12 cellular contexts compared by ENCODE assay signal in genomic region chr12:14261096-14261495, GRCh38.
DNase-seq lines count a peak whose midpoint lies in the region; ATAC-seq and TF ChIP-seq lines count a peak whose summit lies in the region.
"Had no signal": no experiment of that assay in that cellular context is flagged by ENCODE, and none has a peak within 500 bp of the region (broad histone marks: within the 10 kb centered on the region; RNA-seq: fewer than 3 reads in every experiment).

No MANE protein-coding gene starts in this region.

- 67 to 95% methylated on average over 1 to 6 of the region's 6 CpGs for WGBS in endodermal cell (ENCODE audit: insufficient coverage in 1 of 2, insufficient read length in 1 of 2), 2 experiments
- WGBS in testis, 2 donors: 32 to 59% methylated on average over 4 to 6 of the region's 6 CpGs

- intact Hi-C loops in testis (cut with DNase I; ENCODE audit: low total_unique reads): loop anchor here (5.0 kb wide), 1 partner anchor 111 kb away; no protein-coding TSS in a partner anchor

- H3K4me3 Mint-ChIP-seq in endodermal cell: peak overlapping the region; percentile 31
- no peak overlapping the region for H3K4me3 Mint-ChIP-seq in activated CD4-positive, alpha-beta T cell treated with anti-CD3 and anti-CD28 coated beads, Interleukin-2, amount 10 ng/mL, durations not matched to agents 7 days and 5 days
- H3K4me3 Mint-ChIP-seq in activated CD8-positive, alpha-beta memory T cell treated with anti-CD3 and anti-CD28 coated beads, Interleukin-2, amount 10 ng/mL, durations not matched to agents 7 days and 5 days: no peak overlapping the region
- H3K4me3 Mint-ChIP-seq: activated CD4-positive, alpha-beta memory T cell treated with anti-CD3 and anti-CD28 coated beads for 36 hours had no signal

- H3K27me3 Mint-ChIP-seq in endodermal cell (ENCODE audit: insufficient read depth): no peaks in the 10 kb centered on the region
- H3K27me3 Mint-ChIP-seq in activated CD4-positive, alpha-beta T cell treated with anti-CD3 and anti-CD28 coated beads, Interleukin-2, amount 10 ng/mL, durations not matched to agents 7 days and 5 days: no peaks in the 10 kb centered on the region
- no peaks in the 10 kb centered on the region for H3K27me3 Mint-ChIP-seq in activated CD8-positive, alpha-beta memory T cell treated with anti-CD3 and anti-CD28 coated beads, Interleukin-2, amount 10 ng/mL, durations not matched to agents 7 days and 5 days
- H3K27me3 Mint-ChIP-seq: activated CD4-positive, alpha-beta memory T cell treated with anti-CD3 and anti-CD28 coated beads for 36 hours had no signal

- H3K27ac ChIP-seq in RWPE1 (peak overlapping the region; percentile 86), endodermal cell (ENCODE audit: low read depth, low read length) (peak overlapping the region; percentile 99), muscle layer of duodenum (ENCODE audit: low read length) (peak overlapping the region; percentile 88), testis (peak overlapping the region; percentile 89 to 96)

- DNase-seq in RWPE1 (ENCODE audit: low spot score) (no peak), endodermal cell (peak; percentile 64), testis (no peak), cerebellum (ENCODE audit: low spot score) (no peak), MG63 (no peak)
- DNase-seq in activated CD4-positive, alpha-beta T cell treated with anti-CD3 and anti-CD28 coated beads, Interleukin-2, amount 10 ng/mL, durations not matched to agents 7 days and 5 days: no peak
- no peak for DNase-seq in activated CD8-positive, alpha-beta memory T cell treated with anti-CD3 and anti-CD28 coated beads, Interleukin-2, amount 10 ng/mL, durations not matched to agents 7 days and 5 days
- DNase-seq: activated CD4-positive, alpha-beta memory T cell treated with anti-CD3 and anti-CD28 coated beads for 36 hours; NCI-H1930; stimulated activated naive CD4-positive, alpha-beta T cell had no signal

- no peak for ATAC-seq in activated CD8-positive, alpha-beta memory T cell treated with anti-CD3 and anti-CD28 coated beads, Interleukin-2, amount 10 ng/mL, durations not matched to agents 7 days and 5 days

- no peak for TF ChIP-seq POLR2A in testis (IDR thresholded peaks at IDR 0.05)

- H3K4me3 ChIP-seq in endodermal cell (ENCODE audit: low read length) (peak overlapping the region; percentile 9), muscle layer of duodenum (ENCODE audit: low read depth in 1 of 2, low read length in 2 of 2) (peak overlapping the region in 1 of 2 donors; percentile 49), testis (peak overlapping the region in 1 of 2 donors; percentile 27), MG63 (no peak overlapping the region)
- H3K4me3 ChIP-seq: SJSA1 had no signal

- H3K4me1 ChIP-seq in endodermal cell (ENCODE audit: control insufficient read depth, insufficient read depth, low read length) (peaks cover 11% of the 10 kb centered on the region), muscle layer of duodenum (ENCODE audit: control insufficient read depth in 1 of 2, insufficient read depth in 2 of 2, low read length in 2 of 2) (peaks cover 19 to 47% of the 10 kb centered on the region in 2 donors), testis (peaks cover 50% of the 10 kb centered on the region)

- no peak for TF ChIP-seq CTCF in RWPE1 (conservative IDR thresholded peaks at IDR 0.05; ENCODE audit: low read depth)
- TF ChIP-seq CTCF in endodermal cell (conservative IDR thresholded peaks at IDR 0.05): no peak
- TF ChIP-seq CTCF in testis (IDR thresholded peaks at IDR 0.05): no peak

- peaks cover 23% of the 10 kb centered on the region for H3K36me3 Mint-ChIP-seq in endodermal cell (ENCODE audit: low read depth)
- H3K36me3 Mint-ChIP-seq in activated CD4-positive, alpha-beta T cell treated with anti-CD3 and anti-CD28 coated beads, Interleukin-2, amount 10 ng/mL, durations not matched to agents 7 days and 5 days (ENCODE audit: low read depth): peaks cover 34% of the 10 kb centered on the region
- peaks cover 22% of the 10 kb centered on the region for H3K36me3 Mint-ChIP-seq in activated CD8-positive, alpha-beta memory T cell treated with anti-CD3 and anti-CD28 coated beads, Interleukin-2, amount 10 ng/mL, durations not matched to agents 7 days and 5 days

- H3K36me3 ChIP-seq in endodermal cell (ENCODE audit: control insufficient read depth, insufficient read depth, low read length): no peaks in the 10 kb centered on the region
- no peaks in the 10 kb centered on the region for H3K36me3 ChIP-seq in muscle layer of duodenum (ENCODE audit: control insufficient read depth in 1 of 2, insufficient read depth in 2 of 2, low read length in 2 of 2)
- no peaks in the 10 kb centered on the region for H3K36me3 ChIP-seq in testis (ENCODE audit: low read depth, missing control alignments)
- no peaks in the 10 kb centered on the region for H3K36me3 ChIP-seq in MG63
- H3K36me3 ChIP-seq: SJSA1 had no signal

- POLR2A ChIA-PET in RWPE1 (lab: Yijun Ruan, JAX; ENCODE audit: low non-redundant PET): no interaction called here
- POLR2A ChIA-PET in activated CD4-positive, alpha-beta T cell treated with anti-CD3 and anti-CD28 coated beads, Interleukin-2, amount 10 ng/mL, durations not matched to agents 7 days and 5 days (lab: Charles Lee): no interaction called here

- peaks cover 47% of the 10 kb centered on the region for H3K4me1 Mint-ChIP-seq in endodermal cell
- peaks cover 41% of the 10 kb centered on the region for H3K4me1 Mint-ChIP-seq in activated CD4-positive, alpha-beta T cell treated with anti-CD3 and anti-CD28 coated beads, Interleukin-2, amount 10 ng/mL, durations not matched to agents 7 days and 5 days
- peaks cover 34% of the 10 kb centered on the region for H3K4me1 Mint-ChIP-seq in activated CD8-positive, alpha-beta memory T cell treated with anti-CD3 and anti-CD28 coated beads, Interleukin-2, amount 10 ng/mL, durations not matched to agents 7 days and 5 days

- H3K9me3 ChIP-seq in endodermal cell (ENCODE audit: control insufficient read depth, low read length) (peaks cover 52% of the 10 kb centered on the region), muscle layer of duodenum (ENCODE audit: control insufficient read depth in 1 of 2, low read length in 2 of 2) (peaks cover 6 to 9% of the 10 kb centered on the region in 2 donors), testis (no peaks in the 10 kb centered on the region), MG63 (no peaks in the 10 kb centered on the region)

- no peak overlapping the region for H3K9ac ChIP-seq in endodermal cell (ENCODE audit: extremely low read depth, low read length, poor library complexity, severe bottlenecking)

- H3K27me3 ChIP-seq in endodermal cell (ENCODE audit: control insufficient read depth, insufficient read depth, low read length, poor library complexity, severe bottlenecking) (no peaks in the 10 kb centered on the region), muscle layer of duodenum (ENCODE audit: low read depth, low read length) (no peaks in the 10 kb centered on the region), testis (no peaks in the 10 kb centered on the region), MG63 (no peaks in the 10 kb centered on the region)
- H3K27me3 ChIP-seq: SJSA1 had no signal

- CTCF ChIA-PET in RWPE1 (lab: Yijun Ruan, JAX): no interaction called here
- CTCF ChIA-PET in activated CD4-positive, alpha-beta T cell treated with anti-CD3 and anti-CD28 coated beads, Interleukin-2, amount 10 ng/mL, durations not matched to agents 7 days and 5 days (lab: Charles Lee): interaction anchor here (1.0 kb wide), 1 partner anchor 14 kb away, joined by 3 read pairs; no protein-coding TSS in a partner anchor
- CTCF ChIA-PET in activated CD8-positive, alpha-beta memory T cell treated with anti-CD3 and anti-CD28 coated beads, Interleukin-2, amount 10 ng/mL, durations not matched to agents 7 days and 5 days (lab: Charles Lee): no interaction called here

- peaks cover 66% of the 10 kb centered on the region for H3K9me3 Mint-ChIP-seq in endodermal cell
- H3K9me3 Mint-ChIP-seq in activated CD4-positive, alpha-beta T cell treated with anti-CD3 and anti-CD28 coated beads, Interleukin-2, amount 10 ng/mL, durations not matched to agents 7 days and 5 days: peaks cover 33% of the 10 kb centered on the region
- peaks cover 16% of the 10 kb centered on the region for H3K9me3 Mint-ChIP-seq in activated CD8-positive, alpha-beta memory T cell treated with anti-CD3 and anti-CD28 coated beads, Interleukin-2, amount 10 ng/mL, durations not matched to agents 7 days and 5 days (ENCODE audit: low read depth)

- peak overlapping the region; percentile 93 for H3K27ac Mint-ChIP-seq in endodermal cell
- no peak overlapping the region for H3K27ac Mint-ChIP-seq in activated CD4-positive, alpha-beta T cell treated with anti-CD3 and anti-CD28 coated beads, Interleukin-2, amount 10 ng/mL, durations not matched to agents 7 days and 5 days
- H3K27ac Mint-ChIP-seq in activated CD8-positive, alpha-beta memory T cell treated with anti-CD3 and anti-CD28 coated beads, Interleukin-2, amount 10 ng/mL, durations not matched to agents 7 days and 5 days: no peak overlapping the region
- H3K27ac Mint-ChIP-seq: activated CD4-positive, alpha-beta memory T cell treated with anti-CD3 and anti-CD28 coated beads for 36 hours had no signal
